14 cellular contexts compared by ENCODE assay signal in the genomic region with DNA sequence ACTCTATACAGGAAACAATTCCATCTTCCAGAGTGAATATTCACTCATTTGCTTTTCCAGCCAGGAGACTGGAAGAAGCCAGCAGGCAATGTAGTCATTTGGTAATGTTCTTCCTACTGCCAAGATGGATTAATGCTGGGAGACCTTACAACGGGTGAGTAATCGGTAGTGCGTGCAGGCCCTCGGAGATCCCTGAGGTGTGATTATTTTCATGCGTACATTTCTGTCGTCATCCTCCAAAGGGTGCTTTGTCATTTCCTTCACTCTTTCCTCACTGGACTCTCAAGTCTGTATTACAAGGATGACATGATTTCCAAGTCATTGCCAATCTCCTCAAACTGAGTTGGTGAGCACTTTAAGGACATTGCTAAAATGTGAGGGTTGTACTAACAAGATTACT.
A peak's percentile ranks its signal among the peaks of the same experiment; 100 is the strongest.
DNase-seq lines count a peak whose midpoint lies in the region; ATAC-seq and TF ChIP-seq lines count a peak whose summit lies in the region.
"Had no signal": no experiment of that assay in that cellular context is flagged by ENCODE, and none has a peak within 500 bp of the region (broad histone marks: within the 10 kb centered on the region; RNA-seq: fewer than 3 reads in every experiment).

No MANE protein-coding gene starts in this region.

- H4K20me1 ChIP-seq in IMR-90 (ENCODE audit: insufficient read depth, low read length), result no peaks in the 10 kb centered on the region
- H4K20me1 ChIP-seq in PC-9 (ENCODE audit: insufficient read depth), result no peaks in the 10 kb centered on the region

- H3K4me3 ChIP-seq in AG10803 (ENCODE audit: low read length), result no peak overlapping the region
- no peak overlapping the region for H3K4me3 ChIP-seq in IMR-90 (ENCODE audit: insufficient read depth, low read depth, low read length)
- H3K4me3 ChIP-seq in brain microvascular endothelial cell (ENCODE audit: low read depth, low read length), result no peak overlapping the region
- H3K4me3 ChIP-seq in PC-9, result no peak overlapping the region
- H3K4me3 ChIP-seq: colonic mucosa, pancreas, tibial artery had no signal

- in situ Hi-C loops in IMR-90 (cut with MboI; ENCODE audit: low sequenced_read_pairs) (no loop called here), brain microvascular endothelial cell (cut with HindIII; ENCODE audit: low pct_ligation_motif_present, low sequenced_read_pairs) (no loop called here)

- peak; percentile 18; the same call in 1 of the 2 replicates for TF ChIP-seq RAD21 in IMR-90 (IDR thresholded peaks at IDR 0.05; ENCODE audit: low read length)

- H3K36me3 ChIP-seq in IMR-90 (ENCODE audit: control insufficient read depth, insufficient read depth, low read length), result no peaks in the 10 kb centered on the region
- no peaks in the 10 kb centered on the region for H3K36me3 ChIP-seq in brain microvascular endothelial cell (replicated peaks)
- no peaks in the 10 kb centered on the region for H3K36me3 ChIP-seq in PC-9 (ENCODE audit: low read depth)
- H3K36me3 ChIP-seq: colonic mucosa, pancreas, tibial artery had no signal

- H3K27me3 ChIP-seq in IMR-90 (ENCODE audit: control insufficient read depth, insufficient read depth, low read length) (no peaks in the 10 kb centered on the region), brain microvascular endothelial cell (replicated peaks) (no peaks in the 10 kb centered on the region), PC-9 (ENCODE audit: insufficient read depth, low read depth) (no peaks in the 10 kb centered on the region)
- H3K27me3 ChIP-seq: colonic mucosa, pancreas, tibial artery had no signal

- H3K4me2 ChIP-seq in IMR-90 (ENCODE audit: low read depth, low read length), result no peak overlapping the region
- H3K4me2 ChIP-seq in PC-9, result no peak overlapping the region

- BruUV-seq in IMR-90 (replicated peaks; lab: Mats Ljungman, UMichigan) (no TSS peak), PC-9 (replicated peaks; lab: Mats Ljungman, UMichigan) (no TSS peak)

- peak overlapping the region; percentile 84; the same call in 1 of the 2 replicates for H3K18ac ChIP-seq in IMR-90 (ENCODE audit: low read depth, low read length)

- TF ChIP-seq POLR2A in IMR-90 (IDR thresholded peaks at IDR 0.05; ENCODE audit: low read depth, low read length), result no peak; the same call in 1 of the 2 replicates

- peaks cover 0 to 14% of the 10 kb centered on the region in 2 experiments; a peak in 3 of 4 replicates for H3K79me1 ChIP-seq in IMR-90 (ENCODE audit: low read depth in 1 of 2, low read length in 2 of 2)

- H3K14ac ChIP-seq in IMR-90 (replicated peaks; ENCODE audit: low read depth, low read length), result peak overlapping the region; percentile 72; the same call in 1 of the 2 replicates

- H3F3A ChIP-seq in PC-9 (ENCODE audit: insufficient read depth, low read depth), result no peaks in the 10 kb centered on the region

- CTCF ChIA-PET in IMR-90 (lab: Yijun Ruan, JAX) (no interaction called here), PC-9 (lab: Charles Lee) (no interaction called here)

- peak overlapping the region; percentile 65; the same call in 1 of the 2 replicates for H3K4ac ChIP-seq in IMR-90 (ENCODE audit: low read depth, low read length)

- H4K91ac ChIP-seq in IMR-90 (ENCODE audit: insufficient read depth, low read depth, low read length), result peak overlapping the region; percentile 95; the same call in 1 of the 2 replicates

- H3K79me2 ChIP-seq in PC-9 (ENCODE audit: low read depth), result no peaks in the 10 kb centered on the region

- H2BK5ac ChIP-seq in IMR-90 (ENCODE audit: low read depth, low read length, poor library complexity, severe bottlenecking), result peak overlapping the region; percentile 97

- TF ChIP-seq CTCF in AG10803 (conservative IDR thresholded peaks at IDR 0.05; ENCODE audit: low read length), result no peak
- TF ChIP-seq CTCF in IMR-90 (conservative IDR thresholded peaks at IDR 0.05; ENCODE audit: low read depth, low read length), result no peak
- no peak for TF ChIP-seq CTCF in brain microvascular endothelial cell (IDR thresholded peaks at IDR 0.05; ENCODE audit: low read depth, low read length, missing control alignments)
- TF ChIP-seq CTCF in PC-9 (conservative IDR thresholded peaks at IDR 0.05), result no peak

- peak overlapping the region; percentile 90 for H2BK20ac ChIP-seq in IMR-90 (ENCODE audit: low read depth, low read length)

- H3K23ac ChIP-seq in IMR-90 (ENCODE audit: low read depth, low read length), result peak overlapping the region; percentile 69; the same call in 1 of the 2 replicates

- peak overlapping the region; percentile 99 for H4K8ac ChIP-seq in IMR-90 (ENCODE audit: low read depth in 2 of 2, low read length in 2 of 2)

- H4K5ac ChIP-seq in IMR-90 (ENCODE audit: low read depth, low read length), result peak overlapping the region; percentile 76; the same call in 1 of the 2 replicates

- H3K9me2 ChIP-seq in PC-9 (ENCODE audit: insufficient read depth), result no peaks in the 10 kb centered on the region

- intact Hi-C loops in IMR-90 (cut with micrococcal nuclease), result no loop called here
- intact Hi-C loops in PC-9 (cut with micrococcal nuclease; ENCODE audit: unreplicated experiment), result no loop called here

- H3K4me1 ChIP-seq in IMR-90 (ENCODE audit: control insufficient read depth, insufficient read depth, low read length) (peaks cover 8% of the 10 kb centered on the region), PC-9 (replicated peaks; ENCODE audit: insufficient read depth) (peaks cover 12% of the 10 kb centered on the region; the same call in 1 of the 2 replicates)
- H3K4me1 ChIP-seq: colonic mucosa had no signal

- no peak overlapping the region for H3K9ac ChIP-seq in IMR-90 (ENCODE audit: low read depth, low read length)

- H3K9me1 ChIP-seq in IMR-90 (ENCODE audit: insufficient read depth, low read length), result no peaks in the 10 kb centered on the region; the same call in 1 of the 2 replicates

- peak overlapping the region; percentile 92 for H2BK120ac ChIP-seq in IMR-90 (ENCODE audit: low read depth, low read length)

- H2BK15ac ChIP-seq in IMR-90 (ENCODE audit: low read depth, low read length), result peak overlapping the region; percentile 64; the same call in 1 of the 3 replicates

- H2AK5ac ChIP-seq in IMR-90 (ENCODE audit: low read depth, low read length), result no peak overlapping the region

- dilution Hi-C loops in IMR-90 (cut with HindIII; ENCODE audit: low sequenced_read_pairs, unreplicated experiment), result no loop called here

- H3K9me3 ChIP-seq in IMR-90 (ENCODE audit: control insufficient read depth, insufficient read depth, low read length), result no peaks in the 10 kb centered on the region
- H3K9me3 ChIP-seq in PC-9 (ENCODE audit: insufficient read depth, low read depth), result no peaks in the 10 kb centered on the region
- H3K9me3 ChIP-seq: colonic mucosa, pancreas, tibial artery had no signal

- DNase-seq in AG10803 (ENCODE audit: low read depth) (peak; percentile 94), IMR-90 (peak; percentile 100), brain microvascular endothelial cell (peak; percentile 89), kidney tubule cell (ENCODE audit: low spot score) (peak; percentile 45), NCI-H1417 (lab: John Stamatoyannopoulos, UW) (no peak), GOT3 (lab: John Stamatoyannopoulos, UW) (no peak), OCI-M1 (lab: John Stamatoyannopoulos, UW) (no peak), PC-9 (no peak)
- DNase-seq: activated CD4-positive, alpha-beta T cell treated with anti-CD3 and anti-CD28 coated beads for 1 hour; colonic mucosa; NCI-H345; pancreas; T-helper 1 cell had no signal

- POLR2A ChIA-PET in IMR-90 (lab: Charles Lee; ENCODE audit: unreplicated experiment) (no interaction called here), PC-9 (lab: Charles Lee; ENCODE audit: unreplicated experiment) (no interaction called here)

- ATAC-seq in IMR-90 (ENCODE audit: low read depth), result peak; percentile 12
- ATAC-seq: pancreas had no signal

- no peak overlapping the region for H2AK9ac ChIP-seq in IMR-90 (replicated peaks; ENCODE audit: low read depth, low read length, poor library complexity)

- 10% methylated on average over 2 of the region's 6 CpGs; no CpG with 5 or more reads in 1 of the 2 experiments for WGBS in IMR-90 (ENCODE audit: extremely low coverage in 2 of 2, insufficient read length in 1 of 2), 2 experiments

- peak overlapping the region; percentile 14; the same call in 1 of the 2 replicates for H3K56ac ChIP-seq in IMR-90 (ENCODE audit: extremely low read depth, insufficient read depth, low read length)

- no peak overlapping the region for H3K27ac ChIP-seq in IMR-90 (ENCODE audit: insufficient read depth, low read length)
- peak overlapping the region; percentile 63 for H3K27ac ChIP-seq in brain microvascular endothelial cell
- no peak overlapping the region for H3K27ac ChIP-seq in PC-9
- H3K27ac ChIP-seq: colonic mucosa, pancreas, tibial artery had no signal

- H2AFZ ChIP-seq in IMR-90 (replicated peaks; ENCODE audit: low read length, poor library complexity) (no peak overlapping the region), PC-9 (no peak overlapping the region)

TF ChIP-seq in IMR-90, 13 proteins besides CTCF, POLR2A, EP300 and RAD21 (continues in another document):
- no peak for TF ChIP-seq MXI1 (IDR thresholded peaks at IDR 0.05; ENCODE audit: borderline replicate concordance, low read depth, low read length)
- no peak for TF ChIP-seq CHD1 (IDR thresholded peaks at IDR 0.05; ENCODE audit: low read depth, low read length)
- peak; percentile 87 for TF ChIP-seq CEBPB (IDR thresholded peaks at IDR 0.05; ENCODE audit: low read depth, low read length)
- TF ChIP-seq MAZ (IDR thresholded peaks at IDR 0.05; ENCODE audit: borderline replicate concordance, low read depth, low read length), result no peak
- TF ChIP-seq BHLHE40 (IDR thresholded peaks at IDR 0.05; ENCODE audit: low read depth, low read length), result peak; percentile 49; the same call in 1 of the 2 replicates
- TF ChIP-seq, protein P1, sequence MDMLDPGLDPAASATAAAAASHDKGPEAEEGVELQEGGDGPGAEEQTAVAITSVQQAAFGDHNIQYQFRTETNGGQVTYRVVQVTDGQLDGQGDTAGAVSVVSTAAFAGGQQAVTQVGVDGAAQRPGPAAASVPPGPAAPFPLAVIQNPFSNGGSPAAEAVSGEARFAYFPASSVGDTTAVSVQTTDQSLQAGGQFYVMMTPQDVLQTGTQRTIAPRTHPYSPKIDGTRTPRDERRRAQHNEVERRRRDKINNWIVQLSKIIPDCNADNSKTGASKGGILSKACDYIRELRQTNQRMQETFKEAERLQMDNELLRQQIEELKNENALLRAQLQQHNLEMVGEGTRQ (IDR thresholded peaks at IDR 0.05; ENCODE audit: low read depth, low read length), result 0 out of 2 replicates have a peak, but pooled peaks have one; percentile 5
- TF ChIP-seq RFX5 (IDR thresholded peaks at IDR 0.05; ENCODE audit: low read depth, low read length), result no peak
- TF ChIP-seq RCOR1 (IDR thresholded peaks at IDR 0.05; ENCODE audit: insufficient replicate concordance, low read length), result no peak
- TF ChIP-seq MAFK (IDR thresholded peaks at IDR 0.05; ENCODE audit: low read depth, low read length), result peak; percentile 51; the same call in 1 of the 2 replicates
- peak; percentile 13; the same call in 1 of the 2 replicates for TF ChIP-seq SMC3 (IDR thresholded peaks at IDR 0.05; ENCODE audit: low read depth, low read length)
- TF ChIP-seq NFE2L2 (IDR thresholded peaks at IDR 0.05; ENCODE audit: low read depth, low read length), result peak; percentile 94
- TF ChIP-seq FOS (IDR thresholded peaks at IDR 0.05; ENCODE audit: low read depth, low read length), result peak; percentile 92

Comparison
In these comparisons a context has a peak if more than half of its experiments do, and no peak if none do; other contexts are left out.
1. DNase-seq: peak in AG10803 (single experiment), IMR-90 (single experiment), brain microvascular endothelial cell (single experiment) and kidney tubule cell (single experiment); none in NCI-H1417 (0 of 3), GOT3 (single experiment), OCI-M1 (single experiment) and PC-9 (0 of 2).